Comparison of ENCODE assay signal across 2 cellular contexts in genomic region chr10:6117711-6118110, GRCh38.
TF ChIP-seq lines count a peak whose summit lies in the region.

No MANE protein-coding gene starts in this region.

TF ChIP-seq in HCT116, 20 proteins besides CTCF, POLR2A, EP300 and RAD21:
- no peak for TF ChIP-seq EGR1 (IDR thresholded peaks at IDR 0.05; ENCODE audit: low read depth)

TF ChIP-seq in K562, 482 proteins besides CTCF, POLR2A, EP300 and RAD21:
- TF ChIP-seq POLR2B (IDR thresholded peaks at IDR 0.05; ENCODE audit: low read depth, partially characterized antibody) (peak; percentile 36), FOXO4 (CRISPR knock-in tag; IDR thresholded peaks at IDR 0.05) (no peak)
